15 cellular contexts compared by ENCODE assay signal in genomic region chr3:32380097-32380496, GRCh38. TPM values are rescaled to one million over a fixed set of nuclear protein-coding genes. Genes with fewer than 3 reads are reported as not detected.
DNase-seq lines count a peak whose midpoint lies in the region; TF ChIP-seq lines count a peak whose summit lies in the region.
"Had no signal": no experiment of that assay in that cellular context is flagged by ENCODE, and none has a peak within 500 bp of the region (broad histone marks: within the 10 kb centered on the region; RNA-seq: fewer than 3 reads in every experiment).

No MANE protein-coding gene starts in this region.

- no peaks in the 10 kb centered on the region for H3K79me2 ChIP-seq in mammary epithelial cell (ENCODE audit: insufficient read depth, low read length)

- intact Hi-C loops in mammary epithelial cell (cut with micrococcal nuclease) (no loop called here), MCF 10A (cut with micrococcal nuclease) (no loop called here)

- no peak overlapping the region for H3K4me3 ChIP-seq in mammary epithelial cell (replicated peaks in 1 of 3; ENCODE audit: insufficient read depth in 1 of 3, low read depth in 2 of 3, low read length in 3 of 3)
- H3K4me3 ChIP-seq: BLaER1, HAP-1 had no signal

- TSS peak; percentile 89 for BruUV-seq in mammary epithelial cell (replicated peaks; lab: Mats Ljungman, UMichigan)
- no TSS peak for BruUV-seq in MCF 10A (replicated peaks; lab: Mats Ljungman, UMichigan)

- no peak overlapping the region for H3K27ac Mint-ChIP-seq in MCF 10A (ENCODE audit: low read depth, unreplicated experiment)
- peak overlapping the region; percentile 2 for H3K27ac Mint-ChIP-seq in neural crest cell (ENCODE audit: unreplicated experiment)

- POLR2A ChIA-PET in MCF 10A (lab: Yijun Ruan, JAX) = no interaction called here

- H4K20me1 ChIP-seq in mammary epithelial cell (ENCODE audit: insufficient read depth, low read length) = no peaks in the 10 kb centered on the region

- TF ChIP-seq CTCF in mammary epithelial cell (conservative IDR thresholded peaks at IDR 0.05 in 1 of 2, IDR thresholded peaks at IDR 0.05 in 1 of 2; ENCODE audit: extremely low read depth in 1 of 2, insufficient read depth in 1 of 2, low read depth in 1 of 2, low read length in 2 of 2) (no peak), MCF 10A (IDR thresholded peaks at IDR 0.05; ENCODE audit: unreplicated experiment) (no peak), neural crest cell (conservative IDR thresholded peaks at IDR 0.05) (no peak)

- no peak overlapping the region for H3K4me2 ChIP-seq in mammary epithelial cell (ENCODE audit: insufficient read depth, low read depth, low read length)
- H3K4me2 ChIP-seq: BLaER1 had no signal

- peaks cover 10% of the 10 kb centered on the region for H3K4me1 ChIP-seq in mammary epithelial cell (ENCODE audit: insufficient read depth, low read length)
- H3K4me1 ChIP-seq: Caco-2 had no signal

- H3K9ac ChIP-seq in mammary epithelial cell (ENCODE audit: insufficient read depth, low read length) = no peak overlapping the region
- H3K9ac ChIP-seq: BLaER1 had no signal

- CTCF ChIA-PET in mammary epithelial cell (lab: Charles Lee; ENCODE audit: low non-redundant PET) (no interaction called here), MCF 10A (lab: Yijun Ruan, JAX) (no interaction called here)

- WGBS in mammary epithelial cell (ENCODE audit: low coverage, missing lambda C conversion rate) = 77% methylated on average over 6 of the region's 6 CpGs

- H3K36me3 Mint-ChIP-seq in MCF 10A (ENCODE audit: insufficient read depth, unreplicated experiment) = no peaks in the 10 kb centered on the region
- H3K36me3 Mint-ChIP-seq in neural crest cell (ENCODE audit: low read depth) = no peaks in the 10 kb centered on the region

- no peaks in the 10 kb centered on the region for H3K9me3 ChIP-seq in mammary epithelial cell (replicated peaks; ENCODE audit: insufficient read depth, low read length)
- H3K9me3 ChIP-seq: BLaER1, Caco-2, HAP-1 had no signal

- no peaks in the 10 kb centered on the region for H3K4me1 Mint-ChIP-seq in MCF 10A (ENCODE audit: insufficient read depth, unreplicated experiment)
- peaks cover 33% of the 10 kb centered on the region for H3K4me1 Mint-ChIP-seq in neural crest cell

- no peaks in the 10 kb centered on the region for H3K27me3 ChIP-seq in mammary epithelial cell (ENCODE audit: insufficient read depth, low read length)
- H3K27me3 ChIP-seq: BLaER1 had no signal

- no peak overlapping the region for H3K27ac ChIP-seq in mammary epithelial cell (ENCODE audit: insufficient read depth, low read depth, low read length)
- H3K27ac ChIP-seq: BLaER1 had no signal

- no peak overlapping the region for H2AFZ ChIP-seq in mammary epithelial cell (ENCODE audit: low read depth, low read length)

- dilution Hi-C loops in mammary epithelial cell (cut with HindIII; ENCODE audit: low sequenced_read_pairs) = no loop called here

- DNase-seq in mammary epithelial cell (no peak), MCF 10A (ENCODE audit: unreplicated experiment) (no peak), dermis microvascular lymphatic vessel endothelial cell (ENCODE audit: low read depth in 2 of 2) (peak; percentile 68 to 75), neural crest cell (ENCODE audit: low read depth, low spot score) (no peak), NCI-H446 (lab: John Stamatoyannopoulos, UW) (no peak)
- DNase-seq in stimulated activated CD4-positive, alpha-beta T cell treated with anti-CD3 and anti-CD28 coated beads, Interleukin-4, amount 100 ng/mL, for 4 hours = no peak
- no peak for DNase-seq in central memory CD4-positive, alpha-beta T cell
- DNase-seq: 8988T; AML-193; Caco-2; CD8-positive, alpha-beta memory T cell; DND-41; GDM1 had no signal

- no peaks in the 10 kb centered on the region for H3K9me3 Mint-ChIP-seq in MCF 10A (ENCODE audit: unreplicated experiment)
- no peaks in the 10 kb centered on the region for H3K9me3 Mint-ChIP-seq in neural crest cell
- H3K9me3 Mint-ChIP-seq: CD8-positive, alpha-beta memory T cell had no signal

- in situ Hi-C loops in mammary epithelial cell (cut with MboI; ENCODE audit: low sequenced_read_pairs in 2 of 2) = loop anchor here in 1 of 2 donors (25.0 kb wide), 1 partner anchor 282 kb away; no protein-coding TSS in a partner anchor

- H3K27me3 Mint-ChIP-seq in MCF 10A (ENCODE audit: insufficient read depth, unreplicated experiment) (peaks cover 10% of the 10 kb centered on the region), neural crest cell (ENCODE audit: low read depth) (no peaks in the 10 kb centered on the region)

- no peaks in the 10 kb centered on the region for H3K36me3 ChIP-seq in mammary epithelial cell (ENCODE audit: insufficient read depth, low read length)
- H3K36me3 ChIP-seq: BLaER1, HAP-1 had no signal

- H3K4me3 Mint-ChIP-seq in MCF 10A (ENCODE audit: unreplicated experiment) (no peak overlapping the region), neural crest cell (no peak overlapping the region)
- H3K4me3 Mint-ChIP-seq: CD8-positive, alpha-beta memory T cell had no signal

RNA-seq across cellular contexts. Expression of gene CMTM7, which starts 11.6 kb away (rescaled TPM):
- total RNA-seq in mammary epithelial cell (10 to 100 TPM; 35.8 to 62.1 TPM), MCF 10A (2022) (9.7 and 14.3 TPM in 2 replicates), dermis microvascular lymphatic vessel endothelial cell (19.8 and 28.1 TPM in 2 replicates), neural crest cell (37.4 and 38.0 TPM in 2 replicates)
- polyA plus RNA-seq in mammary epithelial cell = 78.0 TPM
- 105 TPM for polyA minus RNA-seq in mammary epithelial cell

Comparison
In these comparisons a context has a peak if more than half of its experiments do, and no peak if none do; other contexts are left out.
1. DNase-seq: peak in dermis microvascular lymphatic vessel endothelial cell (2 of 2); none in mammary epithelial cell (single experiment), MCF 10A (single experiment), neural crest cell (single experiment), NCI-H446 (0 of 2), stimulated activated CD4-positive, alpha-beta T cell treated with anti-CD3 and anti-CD28 coated beads, Interleukin-4, amount 100 ng/mL, for 4 hours (0 of 2) and central memory CD4-positive, alpha-beta T cell (single experiment).